8 cellular contexts compared by ENCODE assay signal in genomic region chr11:100925935-100926334, GRCh38.
A peak's percentile ranks its signal among the peaks of the same experiment; 100 is the strongest.
DNase-seq lines count a peak whose midpoint lies in the region; ATAC-seq and TF ChIP-seq lines count a peak whose summit lies in the region.

No MANE protein-coding gene starts in this region.

- ATAC-seq in GM18867 (IDR thresholded peaks at IDR 0.05; ENCODE audit: unreplicated experiment): peak; percentile 83
- ATAC-seq in HG02678 (IDR thresholded peaks at IDR 0.05; ENCODE audit: unreplicated experiment): peak; percentile 76

- TF ChIP-seq CTCF in GM13976 (IDR thresholded peaks at IDR 0.05; ENCODE audit: borderline replicate concordance, control extremely low read depth, extremely low read depth, insufficient read depth, missing control alignments): no peak

- DNase-seq in NCI-H460 (ENCODE audit: extremely low read depth, low read depth): peak; percentile 1
- DNase-seq in iris pigment epithelial cell (ENCODE audit: low read depth): peak; percentile 91
- no peak for DNase-seq in OCI-M2 (lab: John Stamatoyannopoulos, UW; ENCODE audit: unreplicated experiment)
- no peak for DNase-seq in GM13976 (ENCODE audit: low spot score)
- no peak for DNase-seq in stimulated activated CD4-positive, alpha-beta T cell treated with anti-CD3 and anti-CD28 coated beads, Interleukin-2, amount 100 ng/mL, for 48 hours
- no peak for DNase-seq in central memory CD4-positive, alpha-beta T cell

- in situ Hi-C loops in GM13976 (cut with MboI; ENCODE audit: low sequenced_read_pairs, unreplicated experiment): loop anchor here (10.0 kb wide), 1 partner anchor 351 kb away; no protein-coding TSS in a partner anchor

Comparison
In these comparisons a context has a peak if more than half of its experiments do, and no peak if none do; other contexts are left out.
1. DNase-seq: peak in NCI-H460 (single experiment) and iris pigment epithelial cell (single experiment); none in OCI-M2 (single experiment), GM13976 (single experiment), stimulated activated CD4-positive, alpha-beta T cell treated with anti-CD3 and anti-CD28 coated beads, Interleukin-2, amount 100 ng/mL, for 48 hours (0 of 2) and central memory CD4-positive, alpha-beta T cell (single experiment).